In genomic region chr2:113521492-113521891, GRCh38 we compare ENCODE assay signal across 2 cellular contexts. TPM values are rescaled to one million over a fixed set of nuclear protein-coding genes. Genes with fewer than 3 reads are reported as not detected.
"Had no signal": no experiment of that assay in that cellular context is flagged by ENCODE, and none has a peak within 500 bp of the region (broad histone marks: within the 10 kb centered on the region; RNA-seq: fewer than 3 reads in every experiment).

No MANE protein-coding gene starts in this region.

RNA-seq across cellular contexts. Expression of gene FOXD4L1, which starts 23.0 kb away (rescaled TPM):
- total RNA-seq: Right ventricle myocardium superior, SK-MEL-5 had no signal
